Comparison of ENCODE assay signal across 31 cellular contexts in the genomic region with DNA sequence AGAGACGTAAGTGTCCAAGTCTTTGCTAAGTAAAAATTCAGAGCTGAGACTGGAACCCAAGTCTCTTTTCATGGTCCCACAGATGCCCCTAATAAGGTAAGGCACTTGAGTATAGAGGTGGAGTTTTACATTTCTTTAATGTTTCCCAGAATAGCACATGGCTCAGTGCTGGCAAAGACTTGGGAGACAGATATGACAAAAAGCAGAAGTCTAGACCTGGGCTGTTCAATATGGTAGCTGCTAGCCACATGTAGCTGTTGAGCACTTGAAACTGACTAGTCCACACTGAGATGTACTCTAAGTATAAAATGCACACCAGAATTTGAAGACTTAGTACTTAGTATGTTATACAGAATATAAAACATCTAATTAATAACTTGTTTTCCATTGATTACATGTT. TPM values are rescaled to one million over a fixed set of nuclear protein-coding genes. Genes with fewer than 3 reads are reported as not detected.
DNase-seq lines count a peak whose midpoint lies in the region; ATAC-seq, FAIRE-seq and TF ChIP-seq lines count a peak whose summit lies in the region.
"Had no signal": no experiment of that assay in that cellular context is flagged by ENCODE, and none has a peak within 500 bp of the region (broad histone marks: within the 10 kb centered on the region; RNA-seq: fewer than 3 reads in every experiment).

No MANE protein-coding gene starts in this region.

- peak; percentile 4 for DNase-seq in right atrium auricular region (ENCODE audit: low spot score)
- DNase-seq in left ventricle myocardium superior: no peak
- DNase-seq in OCI-M1 (lab: John Stamatoyannopoulos, UW): peak; percentile 12
- no peak for DNase-seq in GM12878 (ENCODE audit: low read depth, low spot score)
- peak; percentile 83 for DNase-seq in esophagus muscularis mucosa (ENCODE audit: extremely low spot score)
- no peak for DNase-seq in cerebellar cortex (ENCODE audit: low spot score)
- no peak for DNase-seq in activated T-cell treated with anti-CD3 and anti-CD28 coated beads, Interleukin-2, amount 50 U/mL, for 48 hours
- DNase-seq in natural killer cell treated with Interleukin-12 subunit alpha and Interleukin-12 subunit beta and Interleukin-15 and Interleukin-18, amount 100 ng/mL, for 72 hours (ENCODE audit: low spot score): no peak
- DNase-seq: 8988T; ACHN; BE2C; C1 segment of cervical spinal cord; CD4-positive, alpha-beta memory T cell; CD4-positive, CD25-positive, alpha-beta regulatory T cell; CD8-positive, alpha-beta memory T cell; COR-L47; DMS 273 treated with DMSO at 0.1 percent for 48 hours; DMS153; DMS53; DMS79; DND-41; EL; GDM1 had no signal

- H3K4me2 ChIP-seq in GM12878 (ENCODE audit: control insufficient read depth, insufficient read depth): no peak overlapping the region
- H3K4me2 ChIP-seq: BLaER1 had no signal

- H3K9ac ChIP-seq in GM12878 (ENCODE audit: control insufficient read depth, insufficient read depth, low read length): no peak overlapping the region
- H3K9ac ChIP-seq: BLaER1 had no signal

- no peak overlapping the region for H2AFZ ChIP-seq in GM12878 (ENCODE audit: control insufficient read depth, low read depth, low read length)

- no peak for TF ChIP-seq RAD21 in GM12878 (IDR thresholded peaks at IDR 0.05; ENCODE audit: insufficient read depth, low read depth, low read length)

- no peaks in the 10 kb centered on the region for H4K20me1 ChIP-seq in GM12878 (ENCODE audit: control insufficient read depth, insufficient read depth)
- H4K20me1 ChIP-seq: BLaER1 had no signal

- RAD21 ChIA-PET in GM12878 (lab: Charles Lee; ENCODE audit: unreplicated experiment): no interaction called here

- H3K4me1 Mint-ChIP-seq in natural killer cell treated with Interleukin-12 subunit alpha and Interleukin-12 subunit beta and Interleukin-15 and Interleukin-18, amount 100 ng/mL, for 72 hours (ENCODE audit: low read depth in 2 of 2): no peaks in the 10 kb centered on the region
- H3K4me1 Mint-ChIP-seq: CD14-positive monocyte; CD4-positive, alpha-beta memory T cell; CD4-positive, CD25-positive, alpha-beta regulatory T cell; CD8-positive, alpha-beta memory T cell had no signal

- in situ Hi-C loops in GM12878 (cut with MboI): no loop called here

- intact Hi-C loops in left ventricle myocardium superior (cut with micrococcal nuclease): no loop called here
- intact Hi-C loops in GM12878 (cut with micrococcal nuclease; ENCODE audit: unreplicated experiment): no loop called here
- intact Hi-C loops in esophagus muscularis mucosa (cut with DNase I): no loop called here

- H3K9me3 Mint-ChIP-seq in natural killer cell treated with Interleukin-12 subunit alpha and Interleukin-12 subunit beta and Interleukin-15 and Interleukin-18, amount 100 ng/mL, for 72 hours: no peaks in the 10 kb centered on the region
- H3K9me3 Mint-ChIP-seq: CD4-positive, alpha-beta memory T cell; CD8-positive, alpha-beta memory T cell had no signal

- H3K4me3 ChIP-seq in right atrium auricular region (no peak overlapping the region), GM12878 (no peak overlapping the region), esophagus muscularis mucosa (no peak overlapping the region)
- H3K4me3 ChIP-seq: BLaER1 had no signal

- ATAC-seq in left ventricle myocardium superior: no peak
- ATAC-seq in GM12878: no peak
- ATAC-seq in natural killer cell treated with Interleukin-12 subunit alpha and Interleukin-12 subunit beta and Interleukin-15 and Interleukin-18, amount 100 ng/mL, for 72 hours: no peak

- WGBS in GM12878 (ENCODE audit: insufficient coverage, insufficient replicate concordance, low lambda C conversion rate, missing lambda C conversion rate): 80% methylated on average over 1 of the region's 1 CpG
- 95% methylated on average over 1 of the region's 1 CpG for WGBS in esophagus muscularis mucosa

- TF ChIP-seq EP300 in GM12878 (IDR thresholded peaks at IDR 0.05; ENCODE audit: borderline replicate concordance in 1 of 2, control insufficient read depth in 1 of 2, low read depth in 2 of 2, low read length in 2 of 2) (no peak), esophagus muscularis mucosa (IDR thresholded peaks at IDR 0.05) (no peak)

- FAIRE-seq in GM12878 (lab: Jason Lieb, UNC): no peak
- FAIRE-seq: A204.1, GM12891, GM19239 had no signal

- POLR2A ChIA-PET in GM12878 (lab: Charles Lee): no interaction called here

- no peaks in the 10 kb centered on the region for H3K36me3 Mint-ChIP-seq in natural killer cell treated with Interleukin-12 subunit alpha and Interleukin-12 subunit beta and Interleukin-15 and Interleukin-18, amount 100 ng/mL, for 72 hours
- H3K36me3 Mint-ChIP-seq: CD14-positive monocyte; CD4-positive, alpha-beta memory T cell; CD4-positive, CD25-positive, alpha-beta regulatory T cell; CD8-positive, alpha-beta memory T cell had no signal

- H3K4me3 Mint-ChIP-seq in natural killer cell treated with Interleukin-12 subunit alpha and Interleukin-12 subunit beta and Interleukin-15 and Interleukin-18, amount 100 ng/mL, for 72 hours: no peak overlapping the region
- H3K4me3 Mint-ChIP-seq: CD14-positive monocyte; CD4-positive, alpha-beta memory T cell; CD4-positive, CD25-positive, alpha-beta regulatory T cell; CD8-positive, alpha-beta memory T cell had no signal

- no peaks in the 10 kb centered on the region for H3K9me3 ChIP-seq in right atrium auricular region
- H3K9me3 ChIP-seq in GM12878 (replicated peaks; ENCODE audit: control insufficient read depth, insufficient read depth, low read length): no peaks in the 10 kb centered on the region
- no peaks in the 10 kb centered on the region for H3K9me3 ChIP-seq in esophagus muscularis mucosa
- H3K9me3 ChIP-seq: BE2C, BLaER1 had no signal

- no peak overlapping the region for H3K27ac Mint-ChIP-seq in natural killer cell treated with Interleukin-12 subunit alpha and Interleukin-12 subunit beta and Interleukin-15 and Interleukin-18, amount 100 ng/mL, for 72 hours
- H3K27ac Mint-ChIP-seq: CD14-positive monocyte; CD4-positive, alpha-beta memory T cell; CD4-positive, CD25-positive, alpha-beta regulatory T cell; CD8-positive, alpha-beta memory T cell had no signal

- H3K27me3 Mint-ChIP-seq in natural killer cell treated with Interleukin-12 subunit alpha and Interleukin-12 subunit beta and Interleukin-15 and Interleukin-18, amount 100 ng/mL, for 72 hours: peaks cover 5 to 6% of the 10 kb centered on the region in 2 donors

- H3K36me3 ChIP-seq in right atrium auricular region (no peaks in the 10 kb centered on the region), GM12878 (ENCODE audit: control insufficient read depth in 2 of 2, insufficient read depth in 2 of 2, low read length in 1 of 2) (no peaks in the 10 kb centered on the region), esophagus muscularis mucosa (no peaks in the 10 kb centered on the region)
- H3K36me3 ChIP-seq: BE2C, BLaER1 had no signal

- no peaks in the 10 kb centered on the region for H3K27me3 ChIP-seq in right atrium auricular region
- H3K27me3 ChIP-seq in GM12878 (replicated peaks in 1 of 2; ENCODE audit: control insufficient read depth in 2 of 2, insufficient read depth in 2 of 2, low read length in 1 of 2): no peaks in the 10 kb centered on the region; a peak in 1 of 4 replicates
- H3K27me3 ChIP-seq in esophagus muscularis mucosa: no peaks in the 10 kb centered on the region
- H3K27me3 ChIP-seq: BE2C, BLaER1 had no signal

- TF ChIP-seq POLR2A in GM12878 (IDR thresholded peaks at IDR 0.05; ENCODE audit: low read depth, low read length): no peak
- TF ChIP-seq POLR2A in esophagus muscularis mucosa (IDR thresholded peaks at IDR 0.05; ENCODE audit: low read depth): no peak

- SMC1A ChIA-PET in GM12878 (lab: Charles Lee; ENCODE audit: uncharacterized antibody, unreplicated experiment): no interaction called here

- no peak overlapping the region for H3K27ac ChIP-seq in right atrium auricular region
- no peak overlapping the region for H3K27ac ChIP-seq in GM12878 (ENCODE audit: control insufficient read depth, insufficient read depth)
- H3K27ac ChIP-seq in esophagus muscularis mucosa (replicated peaks in 1 of 4): no peak overlapping the region
- H3K27ac ChIP-seq: BLaER1 had no signal

- H3K4me1 ChIP-seq in right atrium auricular region (no peaks in the 10 kb centered on the region), GM12878 (ENCODE audit: control insufficient read depth, insufficient read depth, low read length) (no peaks in the 10 kb centered on the region), esophagus muscularis mucosa (no peaks in the 10 kb centered on the region)
- H3K4me1 ChIP-seq: BE2C, BLaER1 had no signal

- no TSS peak for BruUV-seq in GM12878 (replicated peaks; lab: Mats Ljungman, UMichigan)

- CTCF ChIA-PET in GM12878 (lab: Yijun Ruan, JAX): no interaction called here

- no peak for TF ChIP-seq CTCF in right atrium auricular region (IDR thresholded peaks at IDR 0.05)
- TF ChIP-seq CTCF in GM12878 (IDR thresholded peaks at IDR 0.05 in 2 of 3, conservative IDR thresholded peaks at IDR 0.05 in 1 of 3; ENCODE audit: control insufficient read depth in 2 of 3, extremely low read depth in 1 of 3, insufficient read depth in 1 of 3, low read depth in 3 of 3, low read length in 3 of 3): no peak
- no peak for TF ChIP-seq CTCF in esophagus muscularis mucosa (IDR thresholded peaks at IDR 0.05)

- no peaks in the 10 kb centered on the region for H3K79me2 ChIP-seq in GM12878 (ENCODE audit: control insufficient read depth, insufficient read depth, low read length)

RNA-seq across cellular contexts. Expression of a gene that starts 17.6 kb away (rescaled TPM):
- total RNA-seq in right atrium auricular region (not detected), left ventricle myocardium superior (not detected), GM12878 (2014; rRNA removed) (not detected in 2 replicates), GM12878 (2014; rRNA removed; fragmentation: Illumina TruSeq; extraction: Trizol) (not detected in 2 replicates), GM12878 (2021) (not detected in 2 replicates), esophagus muscularis mucosa (under 1 TPM in 3 of 4 donors, not detected in 1; 0.17 to 0.39 (median 0.17) TPM)
- not detected in 2 replicates for total RNA-seq in GM12878 (2013; cell fraction: nucleolus; rRNA removed)
- polyA plus RNA-seq in GM12878 (2011; ENCODE audit: low read depth): not detected
- polyA plus RNA-seq in GM12878 (2011; rRNA removed) (not detected in 2 replicates), GM12878 (2014; fragmentation: Illumina TruSeq; extraction: Trizol) (not detected in 2 replicates), GM12878 (2014; fragmentation: Nextera tagmentation; extraction: Ambion mirVana) (not detected), GM12878 (2014; rRNA removed) (not detected in 2 replicates), GM12878 (2016; fragmentation: Nextera tagmentation; extraction: Ambion mirVana) (not detected)
- not detected in 2 replicates for polyA plus RNA-seq in GM12878 (2011; cell fraction: cytosol; rRNA removed)
- not detected in 2 replicates for polyA plus RNA-seq in GM12878 (2011; cell fraction: nucleus; rRNA removed)
- not detected in 2 replicates for polyA plus RNA-seq in GM12878 (2012)
- not detected in 2 replicates for polyA minus RNA-seq in GM12878 (2011; rRNA and poly(A)+ RNA removed)
- polyA minus RNA-seq in GM12878 (2011; cell fraction: cytosol; rRNA and poly(A)+ RNA removed): not detected in 2 replicates
- polyA minus RNA-seq in GM12878 (2011; cell fraction: nucleus; rRNA and poly(A)+ RNA removed): not detected in 2 replicates
- total RNA-seq in natural killer cell treated with Interleukin-12 subunit alpha and Interleukin-12 subunit beta and Interleukin-15 and Interleukin-18, amount 100 ng/mL, for 72 hours: not detected
- total RNA-seq: A673; CD4-positive, alpha-beta memory T cell; CD4-positive, CD25-positive, alpha-beta regulatory T cell; CD8-positive, alpha-beta memory T cell; Daoy; G401 had no signal
- polyA plus RNA-seq: CD14-positive monocyte; CD4-positive, alpha-beta memory T cell; CD8-positive, alpha-beta memory T cell had no signal

RNA-seq across cellular contexts. Expression of a gene that starts 48.7 kb away (rescaled TPM):
- total RNA-seq in right atrium auricular region: 10 to 100 TPM; 15.9 to 16.4 TPM
- total RNA-seq in left ventricle myocardium superior: 20.3 TPM
- 97.7 and 110 TPM in 2 replicates for total RNA-seq in GM12878 (2013; cell fraction: nucleolus; rRNA removed)
- 27.8 and 30.8 TPM in 2 replicates for total RNA-seq in GM12878 (2014; rRNA removed)
- total RNA-seq in GM12878 (2014; rRNA removed; fragmentation: Illumina TruSeq; extraction: Trizol): 29.2 and 30.8 TPM in 2 replicates
- 34.9 and 38.7 TPM in 2 replicates for total RNA-seq in GM12878 (2021)
- polyA plus RNA-seq in GM12878 (2011; ENCODE audit: low read depth): 6.8 TPM
- polyA plus RNA-seq in GM12878 (2011; rRNA removed): 23.3 and 28.3 TPM in 2 replicates
- polyA plus RNA-seq in GM12878 (2011; cell fraction: cytosol; rRNA removed): 10.9 and 13.4 TPM in 2 replicates
- polyA plus RNA-seq in GM12878 (2011; cell fraction: nucleus; rRNA removed): 28.1 and 30.9 TPM in 2 replicates
- polyA plus RNA-seq in GM12878 (2012): 8.1 and 13.2 TPM in 2 replicates
- polyA plus RNA-seq in GM12878 (2014; fragmentation: Illumina TruSeq; extraction: Trizol): 28.8 and 36.1 TPM in 2 replicates
- polyA plus RNA-seq in GM12878 (2014; fragmentation: Nextera tagmentation; extraction: Ambion mirVana): 10 to 100 TPM in 1 of 2 experiments, 1 to 10 TPM in 1; 7.3 to 12.4 TPM
- polyA plus RNA-seq in GM12878 (2014; rRNA removed): 23.2 and 25.9 TPM in 2 replicates
- 10 to 100 TPM; 30.0 to 32.1 TPM for polyA plus RNA-seq in GM12878 (2016; fragmentation: Nextera tagmentation; extraction: Ambion mirVana)
- polyA minus RNA-seq in GM12878 (2011; rRNA and poly(A)+ RNA removed): 20.8 and 33.4 TPM in 2 replicates
- 12.6 and 12.7 TPM in 2 replicates for polyA minus RNA-seq in GM12878 (2011; cell fraction: cytosol; rRNA and poly(A)+ RNA removed)
- 35.5 and 66.6 TPM in 2 replicates for polyA minus RNA-seq in GM12878 (2011; cell fraction: nucleus; rRNA and poly(A)+ RNA removed)
- total RNA-seq in esophagus muscularis mucosa: 10 to 100 TPM; 18.9 to 27.8 (median 22.3) TPM
- total RNA-seq in natural killer cell treated with Interleukin-12 subunit alpha and Interleukin-12 subunit beta and Interleukin-15 and Interleukin-18, amount 100 ng/mL, for 72 hours: 10 to 100 TPM; 47.7 to 60.6 TPM

Comparison
In these comparisons a context has a peak if more than half of its experiments do, and no peak if none do; other contexts are left out.
1. DNase-seq: peak in right atrium auricular region (single experiment), OCI-M1 (single experiment) and esophagus muscularis mucosa (single experiment); none in left ventricle myocardium superior (single experiment), GM12878 (single experiment), cerebellar cortex (single experiment), activated T-cell treated with anti-CD3 and anti-CD28 coated beads, Interleukin-2, amount 50 U/mL, for 48 hours (0 of 2) and natural killer cell treated with Interleukin-12 subunit alpha and Interleukin-12 subunit beta and Interleukin-15 and Interleukin-18, amount 100 ng/mL, for 72 hours (single experiment).